26 cellular contexts compared by ENCODE assay signal in genomic region chr1:3742439-3743298, GRCh38. TPM values are rescaled to one million over a fixed set of nuclear protein-coding genes. Genes with fewer than 3 reads are reported as not detected.
"Had no signal": no experiment of that assay in that cellular context is flagged by ENCODE, and none has a peak within 500 bp of the region (broad histone marks: within the 10 kb centered on the region; RNA-seq: fewer than 3 reads in every experiment).

No MANE protein-coding gene starts in this region.

- H3K36me3 Mint-ChIP-seq: natural killer cell had no signal

- H3K9me3 Mint-ChIP-seq: activated naive CD4-positive, alpha-beta T cell treated with anti-CD3 and anti-CD28 coated beads, Interleukin-2, amount 50 U/mL, for 72 hours; activated T-helper 17 cell treated with anti-CD3 and anti-CD28 coated beads, Interleukin-2, amount 50 U/mL, for 72 hours; immature natural killer cell; natural killer cell; T-cell; T-helper 2 cell treated with Interferon-gamma antibody and Interleukin-4, amounts not matched to agents 5 μg/mL and 100 μg/mL, for 36 hours; type B pancreatic cell had no signal

- ATAC-seq: activated naive CD4-positive, alpha-beta T cell treated with anti-CD3 and anti-CD28 coated beads, Interleukin-2, amount 50 U/mL, for 72 hours; activated T-helper 17 cell treated with anti-CD3 and anti-CD28 coated beads, Interleukin-2, amount 50 U/mL, for 72 hours; foreskin keratinocyte; left lung; natural killer cell; T-cell had no signal

- H3K4me3 ChIP-seq: coronary artery, left lung, sigmoid colon, smooth muscle cell, thoracic aorta, vagina had no signal

- H3K9me3 ChIP-seq: left lung, sigmoid colon, thoracic aorta, vagina had no signal

- H3K4me3 Mint-ChIP-seq: activated T-helper 17 cell treated with anti-CD3 and anti-CD28 coated beads, Interleukin-2, amount 50 U/mL, for 72 hours; natural killer cell; T-cell; T-helper 2 cell treated with Interferon-gamma antibody and Interleukin-4, amounts not matched to agents 5 μg/mL and 100 μg/mL, for 36 hours had no signal

- H3K27ac ChIP-seq: coronary artery, foreskin keratinocyte, left lung, sigmoid colon, thoracic aorta, vagina, WERI-Rb-1 had no signal

- H3K27ac Mint-ChIP-seq: activated T-helper 17 cell treated with anti-CD3 and anti-CD28 coated beads, Interleukin-2, amount 50 U/mL, for 72 hours; immature natural killer cell; natural killer cell; T-cell; T-helper 2 cell treated with Interferon-gamma antibody and Interleukin-4, amounts not matched to agents 5 μg/mL and 100 μg/mL, for 36 hours; type B pancreatic cell had no signal

- H3K27me3 Mint-ChIP-seq: activated T-helper 17 cell treated with anti-CD3 and anti-CD28 coated beads, Interleukin-2, amount 50 U/mL, for 72 hours; T-cell; type B pancreatic cell had no signal

- H3K27me3 ChIP-seq: foreskin keratinocyte, sigmoid colon, vagina had no signal

- DNase-seq: activated CD4-positive, alpha-beta T cell treated with anti-CD3 and anti-CD28 coated beads for 1 hour; activated T-cell treated with anti-CD3 and anti-CD28 coated beads, Interleukin-2, amount 50 U/mL, for 1 hour; cerebellar nuclear complex; foreskin keratinocyte; immature natural killer cell; mammary epithelial cell; midbrain; natural killer cell; nucleus accumbens; sigmoid colon; stimulated activated CD4-positive, alpha-beta T cell treated with anti-CD3 and anti-CD28 coated beads, Interleukin-4, amount 100 ng/mL, for 1 hour; stimulated activated naive CD4-positive, alpha-beta T cell; T-cell; WERI-Rb-1 had no signal

- H3K4me1 ChIP-seq: foreskin keratinocyte had no signal

RNA-seq across cellular contexts. Expression of gene CCDC27, which starts 9.6 kb away (rescaled TPM):
- total RNA-seq: activated naive CD4-positive, alpha-beta T cell treated with anti-CD3 and anti-CD28 coated beads, Interleukin-2, amount 50 U/mL, for 72 hours; activated T-helper 17 cell treated with anti-CD3 and anti-CD28 coated beads, Interleukin-2, amount 50 U/mL, for 72 hours; astrocyte; foreskin keratinocyte; kidney epithelial cell; left lung; mammary epithelial cell; natural killer cell; renal cortical epithelial cell; sigmoid colon; smooth muscle cell; T-cell; thoracic aorta; vagina had no signal
- polyA plus RNA-seq: foreskin keratinocyte, immature natural killer cell, mammary epithelial cell, sigmoid colon, smooth muscle cell had no signal

RNA-seq across cellular contexts. Expression of gene SMIM1, which starts 29.9 kb away (rescaled TPM):
- total RNA-seq: kidney epithelial cell, vagina had no signal
